In the genomic region with DNA sequence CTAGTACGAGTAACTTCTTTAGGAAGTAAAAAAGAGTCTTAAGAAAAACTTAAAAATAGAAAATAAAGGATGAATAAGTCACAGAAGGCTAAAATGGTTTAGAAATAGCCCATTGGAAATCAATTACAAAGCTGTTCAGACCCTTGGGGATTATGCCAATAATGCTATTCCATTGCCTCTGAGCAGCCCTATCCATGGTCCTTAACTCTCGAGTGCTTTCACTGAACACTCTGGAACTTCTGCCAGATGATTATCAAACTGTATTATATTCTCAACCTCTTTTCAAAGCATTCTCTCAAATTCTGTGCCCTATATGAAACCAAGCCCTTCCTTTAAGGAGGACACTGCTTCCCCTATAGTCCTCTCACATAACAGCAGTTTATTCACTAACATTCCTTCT, we compare ENCODE assay signal across 1 cellular context.
TF ChIP-seq lines count a peak whose summit lies in the region.

No MANE protein-coding gene starts in this region.

TF ChIP-seq in HepG2, 621 proteins besides CTCF, POLR2A, EP300 and RAD21 (continued from another document):
- no peak for TF ChIP-seq ZNF256 (CRISPR knock-in tag; conservative IDR thresholded peaks at IDR 0.05)
- no peak for TF ChIP-seq NR1H2 (CRISPR knock-in tag; IDR thresholded peaks at IDR 0.05; ENCODE audit: borderline replicate concordance, low read depth)
- TF ChIP-seq NFATC3 (CRISPR knock-in tag; IDR thresholded peaks at IDR 0.05): no peak
- TF ChIP-seq MNT (IDR thresholded peaks at IDR 0.05): no peak
- TF ChIP-seq IRF9 (CRISPR knock-in tag; IDR thresholded peaks at IDR 0.05; ENCODE audit: borderline replicate concordance): no peak
- no peak for TF ChIP-seq HCFC1 (IDR thresholded peaks at IDR 0.05; ENCODE audit: low read depth, low read length)
- no peak for TF ChIP-seq CENPT (CRISPR knock-in tag; IDR thresholded peaks at IDR 0.05; ENCODE audit: low read depth)
